In genomic region chr11:74019104-74019738, GRCh38 we compare ENCODE assay signal across 12 cellular contexts. TPM values are rescaled to one million over a fixed set of nuclear protein-coding genes. Genes with fewer than 3 reads are reported as not detected.
DNase-seq lines count a peak whose midpoint lies in the region; ATAC-seq and TF ChIP-seq lines count a peak whose summit lies in the region.
"Had no signal": no experiment of that assay in that cellular context is flagged by ENCODE, and none has a peak within 500 bp of the region (broad histone marks: within the 10 kb centered on the region; RNA-seq: fewer than 3 reads in every experiment).

No MANE protein-coding gene starts in this region.

- peaks cover 55% of the 10 kb centered on the region for H3K36me3 Mint-ChIP-seq in activated T-cell treated with anti-CD3 and anti-CD28 coated beads, Interleukin-2, amount 50 U/mL, for 24 hours (ENCODE audit: low read depth)
- peaks cover 16% of the 10 kb centered on the region for H3K36me3 Mint-ChIP-seq in osteocyte (ENCODE audit: unreplicated experiment)

- no peak overlapping the region for H3K4me3 ChIP-seq in fibroblast of villous mesenchyme (ENCODE audit: low read depth, low read length)
- H3K4me3 ChIP-seq in urinary bladder (ENCODE audit: low read depth, low read length): no peak overlapping the region
- H3K4me3 ChIP-seq: neural progenitor cell had no signal

- peak; percentile 42 for DNase-seq in activated T-cell treated with anti-CD3 and anti-CD28 coated beads, Interleukin-2, amount 50 U/mL, for 24 hours
- no peak for DNase-seq in activated T-cell treated with anti-CD3 and anti-CD28 coated beads, Interleukin-2, amount 50 U/mL, for 1 hour
- peak; percentile 88 for DNase-seq in fibroblast of villous mesenchyme (ENCODE audit: low read depth)
- no peak for DNase-seq in osteocyte (ENCODE audit: extremely low spot score, unreplicated experiment)
- DNase-seq in omental fat pad (ENCODE audit: low spot score): no peak
- DNase-seq: KG1, NCI-H69 had no signal

- ATAC-seq in GM18861 (IDR thresholded peaks at IDR 0.05; ENCODE audit: unreplicated experiment) (no peak), omental fat pad (ENCODE audit: low FRiP score) (no peak), HG03139 (IDR thresholded peaks at IDR 0.05; ENCODE audit: unreplicated experiment) (no peak)

- H3K27me3 Mint-ChIP-seq in activated T-cell treated with anti-CD3 and anti-CD28 coated beads, Interleukin-2, amount 50 U/mL, for 24 hours: no peaks in the 10 kb centered on the region
- no peaks in the 10 kb centered on the region for H3K27me3 Mint-ChIP-seq in osteocyte (ENCODE audit: unreplicated experiment)

- H3K9me3 Mint-ChIP-seq in activated T-cell treated with anti-CD3 and anti-CD28 coated beads, Interleukin-2, amount 50 U/mL, for 24 hours: no peaks in the 10 kb centered on the region
- no peaks in the 10 kb centered on the region for H3K9me3 Mint-ChIP-seq in osteocyte (ENCODE audit: unreplicated experiment)
- H3K9me3 Mint-ChIP-seq: neural progenitor cell; T-helper 1 cell treated with Interleukin-12 subunit alpha and Interleukin-12 subunit beta and Interleukin-4 antibody, amounts not matched to agents 30 μg/mL and 1 μg/mL, for 36 hours had no signal

- no peak overlapping the region for H3K4me3 Mint-ChIP-seq in activated T-cell treated with anti-CD3 and anti-CD28 coated beads, Interleukin-2, amount 50 U/mL, for 24 hours
- H3K4me3 Mint-ChIP-seq in osteocyte (ENCODE audit: unreplicated experiment): no peak overlapping the region
- H3K4me3 Mint-ChIP-seq: neural progenitor cell; T-helper 1 cell treated with Interleukin-12 subunit alpha and Interleukin-12 subunit beta and Interleukin-4 antibody, amounts not matched to agents 30 μg/mL and 1 μg/mL, for 36 hours had no signal

- no peaks in the 10 kb centered on the region for H3K36me3 ChIP-seq in urinary bladder (ENCODE audit: insufficient read depth)
- H3K36me3 ChIP-seq: neural progenitor cell had no signal

- WGBS in urinary bladder: 67% methylated on average over 4 of the region's 4 CpGs

- peak overlapping the region; percentile 44 for H3K27ac ChIP-seq in urinary bladder (ENCODE audit: low read depth)
- H3K27ac ChIP-seq: neural progenitor cell had no signal

- peaks cover 40% of the 10 kb centered on the region for H3K4me1 Mint-ChIP-seq in activated T-cell treated with anti-CD3 and anti-CD28 coated beads, Interleukin-2, amount 50 U/mL, for 24 hours (ENCODE audit: low read depth)
- H3K4me1 Mint-ChIP-seq in osteocyte (ENCODE audit: unreplicated experiment): peaks cover 14% of the 10 kb centered on the region
- H3K4me1 Mint-ChIP-seq: neural progenitor cell had no signal

- no peaks in the 10 kb centered on the region for H3K4me1 ChIP-seq in urinary bladder (ENCODE audit: insufficient read depth)
- H3K4me1 ChIP-seq: neural progenitor cell had no signal

- H3K27ac Mint-ChIP-seq in activated T-cell treated with anti-CD3 and anti-CD28 coated beads, Interleukin-2, amount 50 U/mL, for 24 hours: peak overlapping the region; percentile 61
- peak overlapping the region; percentile 73 for H3K27ac Mint-ChIP-seq in osteocyte (ENCODE audit: unreplicated experiment)
- H3K27ac Mint-ChIP-seq: neural progenitor cell had no signal

- TF ChIP-seq CTCF in fibroblast of villous mesenchyme (IDR thresholded peaks at IDR 0.05; ENCODE audit: insufficient read depth, low read depth, low read length): no peak
- no peak for TF ChIP-seq CTCF in osteocyte (IDR thresholded peaks at IDR 0.05)
- TF ChIP-seq CTCF in omental fat pad (IDR thresholded peaks at IDR 0.05): no peak

RNA-seq across cellular contexts. Expression of gene UCP3, which starts 10.3 kb away (rescaled TPM):
- 1.3 and 1.7 TPM in 2 replicates for total RNA-seq in fibroblast of villous mesenchyme
- 1.0 and 1.8 TPM in 2 replicates for total RNA-seq in osteocyte
- 0.85 TPM for total RNA-seq in urinary bladder
- 1.2 TPM for polyA plus RNA-seq in urinary bladder
- total RNA-seq in omental fat pad: 1 to 10 TPM in 2 of 4 donors, under 1 TPM in 2; 0.74 to 2.8 (median 1.2) TPM

RNA-seq across cellular contexts. Expression of gene UCP2, which starts 36.6 kb away (rescaled TPM):
- total RNA-seq in fibroblast of villous mesenchyme (2.6 and 6.1 TPM in 2 replicates), osteocyte (26.4 and 31.8 TPM in 2 replicates), urinary bladder (16.2 TPM), omental fat pad (100 to 1,000 TPM in 3 of 4 donors, 10 to 100 TPM in 1; 58.9 to 163 (median 131) TPM)
- 29.6 TPM for polyA plus RNA-seq in urinary bladder

Comparison
In these comparisons a context has a peak if more than half of its experiments do, and no peak if none do; other contexts are left out.
1. DNase-seq: peak in activated T-cell treated with anti-CD3 and anti-CD28 coated beads, Interleukin-2, amount 50 U/mL, for 24 hours (single experiment) and fibroblast of villous mesenchyme (single experiment); none in activated T-cell treated with anti-CD3 and anti-CD28 coated beads, Interleukin-2, amount 50 U/mL, for 1 hour (single experiment), osteocyte (single experiment) and omental fat pad (single experiment).